ENCODE assay signal across 18 cellular contexts in the genomic region with DNA sequence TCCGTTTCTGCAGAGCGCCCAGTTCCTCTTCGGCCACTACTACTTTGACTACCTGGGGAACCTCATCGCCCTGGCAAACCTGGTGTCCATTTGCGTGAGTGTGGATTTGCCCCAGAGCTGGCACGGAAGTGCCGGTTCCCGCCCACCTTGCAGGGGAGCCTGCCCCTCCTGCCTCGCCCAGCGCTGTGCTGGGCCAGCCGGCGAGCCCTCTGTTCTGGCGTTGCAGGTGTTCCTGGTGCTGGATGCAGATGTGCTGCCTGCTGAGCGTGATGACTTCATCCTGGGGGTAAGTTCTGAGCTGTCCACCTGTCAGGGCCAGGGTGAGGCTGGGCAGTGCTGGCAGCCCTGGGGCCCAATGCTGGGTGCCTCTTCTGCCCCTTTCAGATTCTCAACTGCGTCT. TPM values are rescaled to one million over a fixed set of nuclear protein-coding genes. Genes with fewer than 3 reads are reported as not detected.
DNase-seq lines count a peak whose midpoint lies in the region; ATAC-seq and TF ChIP-seq lines count a peak whose summit lies in the region.
"Had no signal": no experiment of that assay in that cellular context is flagged by ENCODE, and none has a peak within 500 bp of the region (broad histone marks: within the 10 kb centered on the region; RNA-seq: fewer than 3 reads in every experiment).

No MANE protein-coding gene starts in this region.

- no peak for DNase-seq in activated CD4-positive, alpha-beta T cell treated with anti-CD3 and anti-CD28 coated beads, Interleukin-2, amount 10 ng/mL, durations not matched to agents 7 days and 5 days
- no peak for DNase-seq in activated CD4-positive, alpha-beta T cell treated with anti-CD3 and anti-CD28 coated beads for 4 hours
- DNase-seq in SW480 (ENCODE audit: low spot score) (peak; percentile 67), sigmoid colon (no peak), NCI-H146 treated with DMSO at 0.1 percent for 48 hours (lab: John Stamatoyannopoulos, UW; ENCODE audit: unreplicated experiment) (no peak), NCI-H2171 treated with DMSO at 0.1 percent for 48 hours (lab: John Stamatoyannopoulos, UW) (no peak)
- no peak for DNase-seq in activated naive CD4-positive, alpha-beta T cell (lab: John Stamatoyannopoulos, UW)
- DNase-seq: AML-193; CD8-positive, alpha-beta T cell; DMS 273 treated with DMSO at 0.1 percent for 48 hours; DMS53; DND-41; GM23248; IMR-90 had no signal

- peaks cover 10% of the 10 kb centered on the region for H3K36me3 Mint-ChIP-seq in activated CD4-positive, alpha-beta T cell treated with anti-CD3 and anti-CD28 coated beads, Interleukin-2, amount 10 ng/mL, durations not matched to agents 7 days and 5 days (ENCODE audit: low read depth)

- POLR2A ChIA-PET in activated CD4-positive, alpha-beta T cell treated with anti-CD3 and anti-CD28 coated beads, Interleukin-2, amount 10 ng/mL, durations not matched to agents 7 days and 5 days (lab: Charles Lee) = no interaction called here

- peaks cover 24% of the 10 kb centered on the region for H3K4me1 Mint-ChIP-seq in activated CD4-positive, alpha-beta T cell treated with anti-CD3 and anti-CD28 coated beads, Interleukin-2, amount 10 ng/mL, durations not matched to agents 7 days and 5 days

- peak; percentile 4 for ATAC-seq in esophagus mucosa
- ATAC-seq: A549; CD8-positive, alpha-beta T cell had no signal

- no peaks in the 10 kb centered on the region for H3K27me3 ChIP-seq in sigmoid colon

- TF ChIP-seq EP300 in sigmoid colon (IDR thresholded peaks at IDR 0.05) = no peak

- TF ChIP-seq CTCF in sigmoid colon (IDR thresholded peaks at IDR 0.05) = no peak

- peaks cover 36 to 66% (median 46%) of the 10 kb centered on the region in 4 donors for H3K36me3 ChIP-seq in sigmoid colon
- H3K36me3 ChIP-seq: HAP-1 had no signal

- H3K27ac Mint-ChIP-seq in activated CD4-positive, alpha-beta T cell treated with anti-CD3 and anti-CD28 coated beads, Interleukin-2, amount 10 ng/mL, durations not matched to agents 7 days and 5 days = peak overlapping the region; percentile 76
- H3K27ac Mint-ChIP-seq: CD8-positive, alpha-beta T cell had no signal

- WGBS in sigmoid colon, 2 donors = 96% methylated on average over 15 of the region's 15 CpGs

- peaks cover 0 to 24% (median 20%) of the 10 kb centered on the region in 4 donors for H3K4me1 ChIP-seq in sigmoid colon
- H3K4me1 ChIP-seq: HAP-1 had no signal

- H3K4me3 ChIP-seq in sigmoid colon = no peak overlapping the region
- H3K4me3 ChIP-seq: A549, GM23248, HAP-1 had no signal

- no peak overlapping the region for H3K4me3 Mint-ChIP-seq in activated CD4-positive, alpha-beta T cell treated with anti-CD3 and anti-CD28 coated beads, Interleukin-2, amount 10 ng/mL, durations not matched to agents 7 days and 5 days
- H3K4me3 Mint-ChIP-seq: CD8-positive, alpha-beta T cell had no signal

- H3K9me3 ChIP-seq in sigmoid colon = no peaks in the 10 kb centered on the region
- H3K9me3 ChIP-seq: A549, HAP-1 had no signal

- TF ChIP-seq POLR2A in sigmoid colon (IDR thresholded peaks at IDR 0.05) = no peak

- no peaks in the 10 kb centered on the region for H3K9me3 Mint-ChIP-seq in activated CD4-positive, alpha-beta T cell treated with anti-CD3 and anti-CD28 coated beads, Interleukin-2, amount 10 ng/mL, durations not matched to agents 7 days and 5 days
- H3K9me3 Mint-ChIP-seq: CD8-positive, alpha-beta T cell had no signal

- peak overlapping the region in 3 of 4 donors; percentile 17 to 60 (median 28) for H3K27ac ChIP-seq in sigmoid colon
- H3K27ac ChIP-seq: 22Rv1, A549, GM23248 had no signal

- CTCF ChIA-PET in activated CD4-positive, alpha-beta T cell treated with anti-CD3 and anti-CD28 coated beads, Interleukin-2, amount 10 ng/mL, durations not matched to agents 7 days and 5 days (lab: Charles Lee) = no interaction called here

- no peaks in the 10 kb centered on the region for H3K27me3 Mint-ChIP-seq in activated CD4-positive, alpha-beta T cell treated with anti-CD3 and anti-CD28 coated beads, Interleukin-2, amount 10 ng/mL, durations not matched to agents 7 days and 5 days

- intact Hi-C loops in sigmoid colon (cut with DNase I) = no loop called here

RNA-seq across cellular contexts. Expression of a gene that starts 29.8 kb away (rescaled TPM):
- 10 to 100 TPM; 18.0 to 22.1 TPM for total RNA-seq in activated CD4-positive, alpha-beta T cell treated with anti-CD3 and anti-CD28 coated beads, Interleukin-2, amount 10 ng/mL, durations not matched to agents 7 days and 5 days
- total RNA-seq in esophagus mucosa (6.6 TPM), sigmoid colon (10 to 100 TPM; 17.5 to 43.5 (median 25.3) TPM)
- 10 to 100 TPM in 1 of 3 donors, 1 to 10 TPM in 2; 1.6 to 14.4 (median 1.8) TPM for polyA plus RNA-seq in sigmoid colon
